Comparison of ENCODE assay signal across 8 cellular contexts in genomic region chr15:84981711-84982300, GRCh38. TPM values are rescaled to one million over a fixed set of nuclear protein-coding genes. Genes with fewer than 3 reads are reported as not detected.
DNase-seq lines count a peak whose midpoint lies in the region; ATAC-seq and TF ChIP-seq lines count a peak whose summit lies in the region.

Gene PDE8A (plus strand): TSS chr15:84981856. CDS start chr15:84982163, 307 bp downstream.

- intact Hi-C loops in natural killer cell (cut with micrococcal nuclease), result loop anchor here (2.0 to 10.0 kb wide), 4 partner anchors 53 to 813 kb away; partner anchors contain the start of genes KLHL25 and ZNF592
- intact Hi-C loops in uterus (cut with DNase I; ENCODE audit: low total_unique reads), result no loop called here

- H3K4me3 Mint-ChIP-seq in activated CD8-positive, alpha-beta memory T cell treated with anti-CD3 and anti-CD28 coated beads, Interleukin-2, amount 10 ng/mL, durations not matched to agents 7 days and 5 days, result peak within 1 kb of the TSS; percentile 88
- H3K4me3 Mint-ChIP-seq in natural killer cell, result peak within 1 kb of the TSS; percentile 97

- peak; percentile 28 for ATAC-seq in activated CD8-positive, alpha-beta memory T cell treated with anti-CD3 and anti-CD28 coated beads, Interleukin-2, amount 10 ng/mL, durations not matched to agents 7 days and 5 days
- ATAC-seq in esophagus mucosa (no peak), natural killer cell (peak; percentile 16 to 27 (median 23))

- H3K36me3 ChIP-seq in GM23248 (ENCODE audit: low read depth), result no peaks in the 10 kb centered on the region
- H3K36me3 ChIP-seq in Karpas-422 (ENCODE audit: insufficient read depth, low read length), result no peaks in the 10 kb centered on the region
- H3K36me3 ChIP-seq in uterus, result no peaks in the 10 kb centered on the region

- peaks cover 10% of the 10 kb centered on the region for H3K4me1 ChIP-seq in GM23248 (ENCODE audit: insufficient read depth)
- H3K4me1 ChIP-seq in Karpas-422 (ENCODE audit: low read length), result peaks cover 12% of the 10 kb centered on the region
- H3K4me1 ChIP-seq in uterus, result no peaks in the 10 kb centered on the region

- in situ Hi-C loops in GM23248 (cut with MboI), result no loop called here

- peak within 1 kb of the TSS; percentile 92 for H3K27ac Mint-ChIP-seq in activated CD8-positive, alpha-beta memory T cell treated with anti-CD3 and anti-CD28 coated beads, Interleukin-2, amount 10 ng/mL, durations not matched to agents 7 days and 5 days
- H3K27ac Mint-ChIP-seq in natural killer cell, result peak within 1 kb of the TSS; percentile 90

- H3K4me2 ChIP-seq in GM23248 (ENCODE audit: unreplicated experiment), result peak within 1 kb of the TSS; percentile 84
- H3K4me2 ChIP-seq in Karpas-422 (ENCODE audit: low read depth, low read length, poor library complexity, severe bottlenecking), result peak within 1 kb of the TSS; percentile 81

- peaks cover under 1% of the 10 kb centered on the region for H3K36me3 Mint-ChIP-seq in activated CD8-positive, alpha-beta memory T cell treated with anti-CD3 and anti-CD28 coated beads, Interleukin-2, amount 10 ng/mL, durations not matched to agents 7 days and 5 days
- no peaks in the 10 kb centered on the region for H3K36me3 Mint-ChIP-seq in natural killer cell

- peak within 1 kb of the TSS; percentile 96 for H3K4me3 ChIP-seq in GM23248
- H3K4me3 ChIP-seq in Karpas-422 (ENCODE audit: low read length), result peak within 1 kb of the TSS; percentile 70
- H3K4me3 ChIP-seq in uterus, result peak within 1 kb of the TSS; percentile 54 to 82

- peaks cover 46% of the 10 kb centered on the region for H3K79me2 ChIP-seq in GM23248 (ENCODE audit: insufficient read depth)
- H3K79me2 ChIP-seq in Karpas-422 (ENCODE audit: low read length), result no peaks in the 10 kb centered on the region

- H3F3A ChIP-seq in GM23248 (ENCODE audit: insufficient read depth), result 0 out of 2 replicates have a peak, but pooled peaks cover 18% of the 10 kb centered on the region

- H3K27me3 Mint-ChIP-seq in activated CD8-positive, alpha-beta memory T cell treated with anti-CD3 and anti-CD28 coated beads, Interleukin-2, amount 10 ng/mL, durations not matched to agents 7 days and 5 days, result peaks cover 10% of the 10 kb centered on the region
- no peaks in the 10 kb centered on the region for H3K27me3 Mint-ChIP-seq in natural killer cell (ENCODE audit: low read depth in 2 of 2)

- TF ChIP-seq CTCF in natural killer cell (IDR thresholded peaks at IDR 0.05) (no peak), uterus (IDR thresholded peaks at IDR 0.05) (peak in 3 of 4 experiments; percentile 7 to 14 (median 11))

- no peaks in the 10 kb centered on the region for H3K9me3 ChIP-seq in GM23248 (ENCODE audit: low read depth)
- H3K9me3 ChIP-seq in Karpas-422 (ENCODE audit: low read length), result no peaks in the 10 kb centered on the region
- H3K9me3 ChIP-seq in uterus, result no peaks in the 10 kb centered on the region

- WGBS in GM23248 (ENCODE audit: low coverage in 1 of 2, low lambda C conversion rate in 2 of 2, missing lambda C conversion rate in 2 of 2), 2 experiments, result 0 to 4% methylated on average over 19 to 52 of the region's 95 CpGs

- no peaks in the 10 kb centered on the region for H3K9me2 ChIP-seq in GM23248 (ENCODE audit: insufficient read depth)
- H3K9me2 ChIP-seq in Karpas-422 (replicated peaks; ENCODE audit: insufficient read depth, low read length), result no peaks in the 10 kb centered on the region

- H3K27me3 ChIP-seq in GM23248 (replicated peaks; ENCODE audit: insufficient read depth), result no peaks in the 10 kb centered on the region
- no peaks in the 10 kb centered on the region for H3K27me3 ChIP-seq in Karpas-422 (ENCODE audit: low read length)
- H3K27me3 ChIP-seq in uterus, result no peaks in the 10 kb centered on the region

- no peak for TF ChIP-seq POLR2A in uterus (IDR thresholded peaks at IDR 0.05)

- DNase-seq in NCI-H146 (lab: John Stamatoyannopoulos, UW) (peak; percentile 48), NCI-H146 treated with DMSO at 0.1 percent for 48 hours (lab: John Stamatoyannopoulos, UW; ENCODE audit: unreplicated experiment) (no peak), GM23248 (peak; percentile 83), Karpas-422 (no peak), natural killer cell (peak; percentile 71), uterus (no peak)
- peak; percentile 70 for DNase-seq in activated CD8-positive, alpha-beta memory T cell treated with anti-CD3 and anti-CD28 coated beads, Interleukin-2, amount 10 ng/mL, durations not matched to agents 7 days and 5 days

- H4K20me1 ChIP-seq in GM23248 (ENCODE audit: insufficient read depth) (no peaks in the 10 kb centered on the region), Karpas-422 (ENCODE audit: insufficient read depth, low read depth, low read length) (peaks cover 6% of the 10 kb centered on the region; the same call in 1 of the 2 replicates)

- H3K27ac ChIP-seq in GM23248, result peak within 1 kb of the TSS; percentile 89
- H3K27ac ChIP-seq in Karpas-422 (ENCODE audit: low read length), result peak within 1 kb of the TSS; percentile 41
- H3K27ac ChIP-seq in uterus, result peak within 1 kb of the TSS; percentile 89 to 95

- no peaks in the 10 kb centered on the region for H3K9me3 Mint-ChIP-seq in activated CD8-positive, alpha-beta memory T cell treated with anti-CD3 and anti-CD28 coated beads, Interleukin-2, amount 10 ng/mL, durations not matched to agents 7 days and 5 days (ENCODE audit: low read depth)
- H3K9me3 Mint-ChIP-seq in natural killer cell, result no peaks in the 10 kb centered on the region

- H3K9ac ChIP-seq in GM23248 (peak within 1 kb of the TSS; percentile 93), Karpas-422 (ENCODE audit: low read length) (peak within 1 kb of the TSS; percentile 76)

- peaks cover 42% of the 10 kb centered on the region for H3K4me1 Mint-ChIP-seq in activated CD8-positive, alpha-beta memory T cell treated with anti-CD3 and anti-CD28 coated beads, Interleukin-2, amount 10 ng/mL, durations not matched to agents 7 days and 5 days
- H3K4me1 Mint-ChIP-seq in natural killer cell, result peaks cover 30 to 33% of the 10 kb centered on the region in 2 donors

- H2AFZ ChIP-seq in GM23248 (peak within 1 kb of the TSS; percentile 90), Karpas-422 (ENCODE audit: low read length) (peak within 1 kb of the TSS; percentile 91; the same call in 1 of the 2 replicates)

- CTCF ChIA-PET in activated CD8-positive, alpha-beta memory T cell treated with anti-CD3 and anti-CD28 coated beads, Interleukin-2, amount 10 ng/mL, durations not matched to agents 7 days and 5 days (lab: Charles Lee), result interaction anchor here (0.7 to 2.8 kb wide), 6 partner anchors 9 to 383 kb away, joined by 3 to 15 read pairs (median 4); no protein-coding TSS in a partner anchor

RNA-seq across cellular contexts. Expression of gene PDE8A, which starts in this region (rescaled TPM):
- total RNA-seq in GM23248 (2014; rRNA removed; shearing (Covaris generic)), result 22.7 and 28.5 TPM in 2 replicates
- 13.9 and 14.0 TPM in 2 replicates for polyA plus RNA-seq in GM23248 (2016; fragmentation: Nextera tagmentation; extraction: Ambion mirVana)
- total RNA-seq in Karpas-422 (2014; rRNA removed; shearing (Covaris generic); ENCODE audit: low replicate concordance), result 3.4 and 7.2 TPM in 2 replicates
- 10 to 100 TPM; 17.7 to 21.1 TPM for total RNA-seq in activated CD8-positive, alpha-beta memory T cell treated with anti-CD3 and anti-CD28 coated beads, Interleukin-2, amount 10 ng/mL, durations not matched to agents 7 days and 5 days
- total RNA-seq in esophagus mucosa, result 12.4 TPM
- total RNA-seq in natural killer cell, result 10 to 100 TPM; 21.0 to 24.2 (median 23.8) TPM
- 10 to 100 TPM; 25.1 to 67.0 (median 34.0) TPM for total RNA-seq in uterus

Comparison
In these comparisons a context has a peak if more than half of its experiments do, and no peak if none do; other contexts are left out.
1. DNase-seq: peak in NCI-H146 (single experiment), GM23248 (single experiment), activated CD8-positive, alpha-beta memory T cell treated with anti-CD3 and anti-CD28 coated beads, Interleukin-2, amount 10 ng/mL, durations not matched to agents 7 days and 5 days (single experiment) and natural killer cell (single experiment); none in NCI-H146 treated with DMSO at 0.1 percent for 48 hours (single experiment), Karpas-422 (single experiment) and uterus (0 of 2).
2. H3K27ac ChIP-seq: peak in every context shown above with its lines; median percentile 92 in uterus; 89 in GM23248; 41 in Karpas-422.
3. Peak in every context shown above with its lines, with median percentiles within 50 percentile points of each other: H3K4me3 ChIP-seq.